8 cellular contexts compared by ENCODE assay signal in the genomic region with DNA sequence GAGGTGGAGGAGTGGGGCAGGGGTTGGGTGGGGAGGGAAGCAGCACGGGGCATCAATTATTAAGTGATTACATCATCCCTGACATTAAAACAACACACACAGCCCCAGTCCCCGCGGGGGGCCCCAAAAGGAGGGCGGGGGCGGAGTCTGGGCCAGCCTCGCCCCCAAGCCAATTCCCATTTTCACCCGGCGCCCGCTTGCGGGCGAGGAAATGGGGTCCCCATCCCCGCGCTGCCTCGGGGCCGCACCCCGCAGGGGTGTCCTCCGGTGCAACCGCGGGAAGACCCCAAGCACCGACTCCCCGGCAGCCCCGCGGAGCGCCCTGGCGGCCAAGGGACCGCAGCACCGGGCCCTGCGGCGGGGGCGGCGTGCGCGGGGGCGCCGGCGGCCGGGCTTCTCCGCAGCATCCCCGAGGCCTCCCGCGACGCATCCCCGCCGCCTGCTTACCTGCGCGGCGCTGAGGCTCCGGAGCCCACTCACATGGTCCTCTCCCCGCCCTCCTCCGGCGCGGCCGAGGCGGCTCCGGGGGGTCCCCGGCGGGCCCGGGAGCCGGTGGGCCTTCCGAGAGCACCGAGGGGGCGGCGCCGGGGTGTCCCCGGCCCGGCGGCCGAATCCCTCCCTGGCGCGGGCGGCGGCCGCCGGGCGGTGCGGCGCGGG. TPM values are rescaled to one million over a fixed set of nuclear protein-coding genes. Genes with fewer than 3 reads are reported as not detected.
DNase-seq lines count a peak whose midpoint lies in the region; ATAC-seq and TF ChIP-seq lines count a peak whose summit lies in the region.

No MANE protein-coding gene starts in this region.

- DNase-seq in AG08396 (ENCODE audit: low spot score) (peak; percentile 57), UCSD-AML1 (lab: John Stamatoyannopoulos, UW; ENCODE audit: unreplicated experiment) (peak; percentile 69), breast epithelium (ENCODE audit: low spot score in 2 of 2) (no peak), kidney epithelial cell (ENCODE audit: low read depth) (no peak), NCI-H1092 (lab: John Stamatoyannopoulos, UW) (no peak)
- peak; percentile 55 for DNase-seq in stimulated activated CD4-positive, alpha-beta T cell treated with anti-CD3 and anti-CD28 coated beads, Interleukin-1b, Interleukin-23, amount 100 ng/mL, for 48 hours

- H3K4me3 ChIP-seq in breast epithelium (peak overlapping the region; percentile 72 to 85 (median 75)), kidney epithelial cell (ENCODE audit: low read depth, low read length) (peak overlapping the region; percentile 78)

- H3K27me3 ChIP-seq in breast epithelium (peaks cover 0 to 3% of the 10 kb centered on the region in 2 donors), kidney epithelial cell (ENCODE audit: control insufficient read depth, insufficient read depth, low read length) (no peaks in the 10 kb centered on the region)

- H3K9me3 ChIP-seq in breast epithelium = no peaks in the 10 kb centered on the region

- H3K36me3 ChIP-seq in breast epithelium (no peaks in the 10 kb centered on the region), kidney epithelial cell (ENCODE audit: control insufficient read depth, insufficient read depth, low read length) (no peaks in the 10 kb centered on the region)

- peak overlapping the region; percentile 82 to 93 for H3K27ac ChIP-seq in breast epithelium

- no peak for TF ChIP-seq CTCF in breast epithelium (IDR thresholded peaks at IDR 0.05)
- no peak for TF ChIP-seq CTCF in kidney epithelial cell (IDR thresholded peaks at IDR 0.05; ENCODE audit: insufficient read depth, low read length, poor library complexity, severe bottlenecking)

- intact Hi-C loops in breast epithelium (cut with DNase I; ENCODE audit: low total_unique reads) = no loop called here

- no peak for TF ChIP-seq POLR2A in breast epithelium (IDR thresholded peaks at IDR 0.05)

- peak; percentile 20 for ATAC-seq in GM19397 (IDR thresholded peaks at IDR 0.05; ENCODE audit: unreplicated experiment)
- peak; percentile 19 for ATAC-seq in HG03520 (IDR thresholded peaks at IDR 0.05; ENCODE audit: unreplicated experiment)

- no peaks in the 10 kb centered on the region for H3K4me1 ChIP-seq in breast epithelium

RNA-seq across cellular contexts. Expression of a gene that starts 0.6 kb away (rescaled TPM):
- total RNA-seq in breast epithelium = 100 to 1,000 TPM in 2 of 3 donors, 10 to 100 TPM in 1; 44.8 to 209 (median 111) TPM
- total RNA-seq in kidney epithelial cell = 122 and 133 TPM in 2 replicates

Comparison
In these comparisons a context has a peak if more than half of its experiments do, and no peak if none do; other contexts are left out.
1. DNase-seq: peak in AG08396 (single experiment), UCSD-AML1 (single experiment) and stimulated activated CD4-positive, alpha-beta T cell treated with anti-CD3 and anti-CD28 coated beads, Interleukin-1b, Interleukin-23, amount 100 ng/mL, for 48 hours (single experiment); none in breast epithelium (0 of 2), kidney epithelial cell (single experiment) and NCI-H1092 (single experiment).